Comparison of ENCODE assay signal across 9 cellular contexts in genomic region chr11:79438631-79439429, GRCh38. TPM values are rescaled to one million over a fixed set of nuclear protein-coding genes. Genes with fewer than 3 reads are reported as not detected.
DNase-seq lines count a peak whose midpoint lies in the region; ATAC-seq and TF ChIP-seq lines count a peak whose summit lies in the region.
"Had no signal": no experiment of that assay in that cellular context is flagged by ENCODE, and none has a peak within 500 bp of the region (broad histone marks: within the 10 kb centered on the region; RNA-seq: fewer than 3 reads in every experiment).

No MANE protein-coding gene starts in this region.

- no peaks in the 10 kb centered on the region for H3K9me3 ChIP-seq in mucosa of descending colon

- H3K9me3 Mint-ChIP-seq in IgD-negative memory B cell, result peaks cover 0 to 6% (median 2%) of the 10 kb centered on the region in 3 donors
- H3K9me3 Mint-ChIP-seq: activated naive CD4-positive, alpha-beta T cell treated with anti-CD3 and anti-CD28 coated beads, Interleukin-2, amount 50 U/mL, for 24 hours had no signal

- peaks cover 33% of the 10 kb centered on the region for H3K27me3 Mint-ChIP-seq in IgD-negative memory B cell

- H3K27ac ChIP-seq in coronary artery, result peak overlapping the region; percentile 82 to 89

- no peaks in the 10 kb centered on the region for H3K36me3 Mint-ChIP-seq in IgD-negative memory B cell
- H3K36me3 Mint-ChIP-seq: activated naive CD4-positive, alpha-beta T cell treated with anti-CD3 and anti-CD28 coated beads, Interleukin-2, amount 50 U/mL, for 24 hours had no signal

- peak; percentile 40 for DNase-seq in AG20443 (ENCODE audit: low spot score)
- no peak for DNase-seq in coronary artery (ENCODE audit: low spot score)
- peak in 2 of 3 donors; percentile 17 to 27 for DNase-seq in mucosa of descending colon
- DNase-seq in DMS79 (lab: John Stamatoyannopoulos, UW), result no peak
- no peak for DNase-seq in mucosa of gallbladder (ENCODE audit: low spot score)

- H3K4me1 ChIP-seq in mucosa of descending colon (ENCODE audit: low read depth), result peaks cover 28% of the 10 kb centered on the region

- peaks cover 20 to 28% (median 25%) of the 10 kb centered on the region in 3 donors for H3K4me1 Mint-ChIP-seq in IgD-negative memory B cell

- ATAC-seq in mucosa of descending colon (no peak), GM21528 (IDR thresholded peaks at IDR 0.05; ENCODE audit: low FRiP score, unreplicated experiment) (no peak), HG02610 (IDR thresholded peaks at IDR 0.05; ENCODE audit: unreplicated experiment) (no peak)

- peak overlapping the region; percentile 80 for H3K4me3 ChIP-seq in coronary artery
- H3K4me3 ChIP-seq in mucosa of descending colon, result no peak overlapping the region

- TF ChIP-seq CTCF in coronary artery (IDR thresholded peaks at IDR 0.05) (no peak), mucosa of descending colon (IDR thresholded peaks at IDR 0.05) (no peak)

- H3K4me3 Mint-ChIP-seq in IgD-negative memory B cell, result peak overlapping the region; percentile 78 to 95 (median 92)
- H3K4me3 Mint-ChIP-seq: activated naive CD4-positive, alpha-beta T cell treated with anti-CD3 and anti-CD28 coated beads, Interleukin-2, amount 50 U/mL, for 24 hours had no signal

- no peaks in the 10 kb centered on the region for H3K36me3 ChIP-seq in mucosa of descending colon (ENCODE audit: low read depth)

- H3K27ac Mint-ChIP-seq in IgD-negative memory B cell, result peak overlapping the region in 2 of 3 donors; percentile 57 to 59
- H3K27ac Mint-ChIP-seq: activated naive CD4-positive, alpha-beta T cell treated with anti-CD3 and anti-CD28 coated beads, Interleukin-2, amount 50 U/mL, for 24 hours had no signal

- intact Hi-C loops in mucosa of descending colon (cut with DNase I, micrococcal nuclease), result no loop called here

RNA-seq across cellular contexts. Expression of gene TENM4, which starts 2.0 kb away (rescaled TPM):
- not detected for polyA plus RNA-seq in IgD-negative memory B cell
- total RNA-seq in mucosa of descending colon (1 to 10 TPM in 2 of 3 donors, under 1 TPM in 1; 0.70 to 1.6 (median 1.2) TPM), mucosa of gallbladder (8.4 TPM)

Comparison
In these comparisons a context has a peak if more than half of its experiments do, and no peak if none do; other contexts are left out.
1. DNase-seq: peak in AG20443 (single experiment) and mucosa of descending colon (2 of 3); none in coronary artery (single experiment), DMS79 (single experiment) and mucosa of gallbladder (single experiment).